In the genomic region with DNA sequence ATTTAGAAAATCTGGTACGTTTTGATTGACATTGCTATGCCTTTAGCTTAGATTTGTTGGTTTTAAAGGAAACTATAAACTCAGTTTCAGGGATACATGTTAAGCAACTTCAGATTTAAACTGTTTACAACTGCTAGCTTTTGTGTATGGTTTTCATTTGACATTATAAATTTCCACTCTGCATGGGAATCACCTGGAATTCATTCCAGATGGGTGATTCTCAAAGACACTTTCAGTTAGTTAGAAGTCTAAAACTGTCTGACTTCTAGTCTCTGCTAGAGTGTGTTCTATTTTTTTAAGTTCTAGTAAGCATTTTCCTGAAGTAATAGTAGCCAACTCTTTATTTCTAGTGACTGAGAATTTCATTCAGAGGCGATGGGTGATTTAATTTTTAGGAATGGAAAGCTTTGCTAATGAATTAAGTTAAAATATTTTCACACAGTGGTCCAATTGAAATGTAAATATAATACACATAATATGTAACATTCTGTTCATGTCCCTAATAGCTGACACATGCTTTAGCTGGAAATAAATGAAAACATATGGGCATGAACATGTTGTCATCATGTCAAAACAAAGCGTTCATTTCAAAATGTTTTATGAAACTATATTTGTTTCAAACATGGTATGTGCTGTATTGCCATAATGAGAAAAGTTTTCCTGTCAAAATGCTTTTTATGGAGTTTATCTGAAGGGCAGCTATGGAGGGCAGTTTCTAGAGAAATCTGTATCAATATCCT, we compare ENCODE assay signal across 25 cellular contexts. TPM values are rescaled to one million over a fixed set of nuclear protein-coding genes. Genes with fewer than 3 reads are reported as not detected.
"Had no signal": no experiment of that assay in that cellular context is flagged by ENCODE, and none has a peak within 500 bp of the region (broad histone marks: within the 10 kb centered on the region; RNA-seq: fewer than 3 reads in every experiment).

No MANE protein-coding gene starts in this region.

- H3K4me3 ChIP-seq: adrenal gland had no signal

- DNase-seq: activated CD4-positive, alpha-beta T cell treated with anti-CD3 and anti-CD28 coated beads for 4 hours; activated CD8-positive, alpha-beta memory T cell treated with anti-CD3 and anti-CD28 coated beads, Interleukin-2, amount 50 U/mL, for 4 hours; activated CD8-positive, alpha-beta T cell treated with anti-CD3 and anti-CD28 coated beads for 36 hours; activated gamma-delta T cell treated with Interleukin-2 at 50 U/mL for 16 hours; activated naive CD4-positive, alpha-beta T cell treated with anti-CD3 and anti-CD28 coated beads, Interleukin-2, amount 10 ng/mL, durations not matched to agents 7 days and 5 days; activated naive CD8-positive, alpha-beta T cell treated with anti-CD3 and anti-CD28 coated beads for 36 hours; activated T-cell treated with anti-CD3 and anti-CD28 coated beads, Interleukin-2, amount 50 U/mL, for 72 hours; adrenal gland; anterior cingulate cortex; Karpas-422; MM.1S; NCI-H1105 treated with DMSO at 0.1 percent for 48 hours; NCI-H146; NCI-H2029; NCI-H2107; NCI-H2171 treated with DMSO at 0.1 percent for 48 hours; NCI-H226; NCI-H526; NCI-H82; OCI-M1; RPMI8226 had no signal

- H3K4me1 ChIP-seq: adrenal gland had no signal

- H3K27me3 ChIP-seq: adrenal gland had no signal

- H3K9me3 ChIP-seq: adrenal gland had no signal

- H3K36me3 ChIP-seq: adrenal gland had no signal

- H3K27ac ChIP-seq: adrenal gland had no signal

RNA-seq across cellular contexts. Expression of a gene that starts 58.3 kb away (rescaled TPM):
- total RNA-seq: activated CD8-positive, alpha-beta T cell treated with anti-CD3 and anti-CD28 coated beads for 36 hours; activated T-cell treated with anti-CD3 and anti-CD28 coated beads, Interleukin-2, amount 50 U/mL, for 72 hours; activated T-helper 2 cell treated with anti-CD3 and anti-CD28 coated beads, Interferon-gamma antibody, Interleukin-2, Interleukin-4, amounts not matched to agents 10 μg/mL and 5 μg/mL and 100 μg/mL, durations not matched to agents 14 hours and 24 hours and 36 hours; adrenal gland; cardiac septum; NCI-H460; Right ventricle myocardium inferior had no signal
